In genomic region chr4:84899616-84900015, GRCh38 we compare ENCODE assay signal across 7 cellular contexts.
"Had no signal": no experiment of that assay in that cellular context is flagged by ENCODE, and none has a peak within 500 bp of the region (broad histone marks: within the 10 kb centered on the region; RNA-seq: fewer than 3 reads in every experiment).

No MANE protein-coding gene starts in this region.

- H3K27ac ChIP-seq: GM23248 had no signal

- H3K36me3 ChIP-seq: HAP-1 had no signal

- FAIRE-seq: HTR-8/SVneo had no signal

- H3K9me3 ChIP-seq: HAP-1 had no signal

- H2AFZ ChIP-seq: GM23248 had no signal

- DNase-seq: GM23248, GOT3, H7, KG1 had no signal

- H3K4me3 ChIP-seq: GM23248, HAP-1 had no signal

- H3K9ac ChIP-seq: GM23248 had no signal

- ATAC-seq: HCT116 had no signal
